12 cellular contexts compared by ENCODE assay signal in genomic region chr10:124618674-124619073, GRCh38.
DNase-seq lines count a peak whose midpoint lies in the region; ATAC-seq and TF ChIP-seq lines count a peak whose summit lies in the region.
"Had no signal": no experiment of that assay in that cellular context is flagged by ENCODE, and none has a peak within 500 bp of the region (broad histone marks: within the 10 kb centered on the region; RNA-seq: fewer than 3 reads in every experiment).

No MANE protein-coding gene starts in this region.

- H3K27me3 ChIP-seq in HL-60 (ENCODE audit: insufficient read depth, poor library complexity, severe bottlenecking): no peaks in the 10 kb centered on the region
- H3K27me3 ChIP-seq in naive thymus-derived CD4-positive, alpha-beta T cell (ENCODE audit: control insufficient read depth in 2 of 2, insufficient read depth in 2 of 2, low read length in 2 of 2): no peaks in the 10 kb centered on the region
- H3K27me3 ChIP-seq in upper lobe of right lung: no peaks in the 10 kb centered on the region
- H3K27me3 ChIP-seq: body of pancreas had no signal

- intact Hi-C loops in naive thymus-derived CD4-positive, alpha-beta T cell (cut with micrococcal nuclease): no loop called here
- intact Hi-C loops in upper lobe of right lung (cut with DNase I): no loop called here
- intact Hi-C loops in activated T-helper 2 cell treated with anti-CD3 and anti-CD28 coated beads, Interferon-gamma antibody, Interleukin-2, Interleukin-4, amounts not matched to agents 10 μg/mL and 5 μg/mL and 100 μg/mL, durations not matched to agents 14 hours and 24 hours and 36 hours (cut with micrococcal nuclease): no loop called here

- peak overlapping the region; percentile 70 for H3K4me3 Mint-ChIP-seq in central memory CD8-positive, alpha-beta T cell
- peak overlapping the region in 3 of 10 donors; percentile 27 to 54 (median 48) for H3K4me3 Mint-ChIP-seq in naive thymus-derived CD4-positive, alpha-beta T cell
- H3K4me3 Mint-ChIP-seq in activated T-helper 2 cell treated with anti-CD3 and anti-CD28 coated beads, Interferon-gamma antibody, Interleukin-2, Interleukin-4, amounts not matched to agents 10 μg/mL and 5 μg/mL and 100 μg/mL, durations not matched to agents 14 hours and 24 hours and 36 hours (ENCODE audit: low read depth): no peak overlapping the region
- H3K4me3 Mint-ChIP-seq: activated naive CD4-positive, alpha-beta T cell treated with anti-CD3 and anti-CD28 coated beads for 36 hours had no signal

- no peak for ATAC-seq in central memory CD8-positive, alpha-beta T cell (replicated peaks; ENCODE audit: extremely low read depth, poor library complexity, severe bottlenecking)
- ATAC-seq in naive thymus-derived CD4-positive, alpha-beta T cell: peak; percentile 2
- ATAC-seq in upper lobe of right lung: peak; percentile 3
- ATAC-seq in GM21390 (IDR thresholded peaks at IDR 0.05; ENCODE audit: unreplicated experiment): no peak

- H3K27ac ChIP-seq in HL-60 (replicated peaks) (peak overlapping the region; percentile 35), upper lobe of right lung (peak overlapping the region; percentile 55)
- H3K27ac ChIP-seq in naive thymus-derived CD4-positive, alpha-beta T cell (ENCODE audit: low read depth, low read length): no peak overlapping the region

- no peaks in the 10 kb centered on the region for H3K27me3 Mint-ChIP-seq in central memory CD8-positive, alpha-beta T cell
- H3K27me3 Mint-ChIP-seq in naive thymus-derived CD4-positive, alpha-beta T cell: no peaks in the 10 kb centered on the region
- H3K27me3 Mint-ChIP-seq in activated T-helper 2 cell treated with anti-CD3 and anti-CD28 coated beads, Interferon-gamma antibody, Interleukin-2, Interleukin-4, amounts not matched to agents 10 μg/mL and 5 μg/mL and 100 μg/mL, durations not matched to agents 14 hours and 24 hours and 36 hours (ENCODE audit: low read depth): peaks cover 8% of the 10 kb centered on the region

- no peaks in the 10 kb centered on the region for H3K9me3 ChIP-seq in naive thymus-derived CD4-positive, alpha-beta T cell (ENCODE audit: control insufficient read depth in 2 of 3, low read length in 3 of 3)
- H3K9me3 ChIP-seq in upper lobe of right lung: no peaks in the 10 kb centered on the region
- H3K9me3 ChIP-seq: body of pancreas had no signal

- CTCF ChIA-PET in naive thymus-derived CD4-positive, alpha-beta T cell (lab: Charles Lee): interaction anchor here (0.6 to 2.1 kb wide), 5 partner anchors 99 to 229 kb away, joined by 3 to 9 read pairs (median 4); no protein-coding TSS in a partner anchor

- DNase-seq in HL-60 (ENCODE audit: low read depth in 1 of 2, low spot score in 1 of 2) (no peak), upper lobe of right lung (no peak), DMS153 treated with DMSO at 0.1 percent for 48 hours (lab: John Stamatoyannopoulos, UW; ENCODE audit: unreplicated experiment) (no peak)
- no peak for DNase-seq in central memory CD8-positive, alpha-beta T cell (ENCODE audit: low spot score in 2 of 2)
- no peak for DNase-seq in naive thymus-derived CD4-positive, alpha-beta T cell
- DNase-seq in activated T-helper 2 cell treated with anti-CD3 and anti-CD28 coated beads, Interferon-gamma antibody, Interleukin-2, Interleukin-4, amounts not matched to agents 10 μg/mL and 5 μg/mL and 100 μg/mL, durations not matched to agents 14 hours and 24 hours and 36 hours (ENCODE audit: low spot score): no peak
- DNase-seq: activated CD8-positive, alpha-beta memory T cell treated with anti-CD3 and anti-CD28 coated beads, Interleukin-2, amount 50 U/mL, for 4 hours; activated naive CD4-positive, alpha-beta T cell treated with anti-CD3 and anti-CD28 coated beads for 36 hours; hippocampal formation; NCI-H1105 treated with DMSO at 0.1 percent for 48 hours had no signal

- H3K27ac Mint-ChIP-seq in central memory CD8-positive, alpha-beta T cell (ENCODE audit: low read depth): peak overlapping the region; percentile 46
- peak overlapping the region in 8 of 9 donors; percentile 40 to 82 (median 76) for H3K27ac Mint-ChIP-seq in naive thymus-derived CD4-positive, alpha-beta T cell
- no peak overlapping the region for H3K27ac Mint-ChIP-seq in activated T-helper 2 cell treated with anti-CD3 and anti-CD28 coated beads, Interferon-gamma antibody, Interleukin-2, Interleukin-4, amounts not matched to agents 10 μg/mL and 5 μg/mL and 100 μg/mL, durations not matched to agents 14 hours and 24 hours and 36 hours
- H3K27ac Mint-ChIP-seq: activated naive CD4-positive, alpha-beta T cell treated with anti-CD3 and anti-CD28 coated beads for 36 hours had no signal

- H3K4me1 ChIP-seq in naive thymus-derived CD4-positive, alpha-beta T cell (ENCODE audit: control insufficient read depth in 2 of 2, insufficient read depth in 2 of 2, low read length in 2 of 2): peaks cover 12 to 15% of the 10 kb centered on the region in 2 donors
- peaks cover 12% of the 10 kb centered on the region for H3K4me1 ChIP-seq in upper lobe of right lung
- H3K4me1 ChIP-seq: body of pancreas had no signal

- H3K36me3 ChIP-seq in naive thymus-derived CD4-positive, alpha-beta T cell (ENCODE audit: control insufficient read depth in 2 of 3, insufficient read depth in 3 of 3, low read length in 3 of 3): peaks cover 0 to 23% (median 0%) of the 10 kb centered on the region in 3 experiments
- H3K36me3 ChIP-seq in upper lobe of right lung: peaks cover 9% of the 10 kb centered on the region

- H3K36me3 Mint-ChIP-seq in central memory CD8-positive, alpha-beta T cell (ENCODE audit: insufficient read depth): peaks cover 36% of the 10 kb centered on the region
- H3K36me3 Mint-ChIP-seq in naive thymus-derived CD4-positive, alpha-beta T cell: peaks cover 0 to 13% (median 0%) of the 10 kb centered on the region in 5 donors
- H3K36me3 Mint-ChIP-seq in activated T-helper 2 cell treated with anti-CD3 and anti-CD28 coated beads, Interferon-gamma antibody, Interleukin-2, Interleukin-4, amounts not matched to agents 10 μg/mL and 5 μg/mL and 100 μg/mL, durations not matched to agents 14 hours and 24 hours and 36 hours (ENCODE audit: low read depth): peaks cover 21% of the 10 kb centered on the region

- TF ChIP-seq CTCF in HL-60 (IDR thresholded peaks at IDR 0.05; ENCODE audit: insufficient read depth, low read length) (no peak), upper lobe of right lung (IDR thresholded peaks at IDR 0.05) (no peak)

- H3K4me1 Mint-ChIP-seq in central memory CD8-positive, alpha-beta T cell: peaks cover 54% of the 10 kb centered on the region
- peaks cover 0 to 39% (median 26%) of the 10 kb centered on the region in 7 donors for H3K4me1 Mint-ChIP-seq in naive thymus-derived CD4-positive, alpha-beta T cell
- H3K4me1 Mint-ChIP-seq in activated T-helper 2 cell treated with anti-CD3 and anti-CD28 coated beads, Interferon-gamma antibody, Interleukin-2, Interleukin-4, amounts not matched to agents 10 μg/mL and 5 μg/mL and 100 μg/mL, durations not matched to agents 14 hours and 24 hours and 36 hours (ENCODE audit: low read depth): peaks cover 11% of the 10 kb centered on the region

- H3K4me3 ChIP-seq in HL-60 (replicated peaks; ENCODE audit: insufficient read depth, low read length) (no peak overlapping the region), upper lobe of right lung (no peak overlapping the region)
- no peak overlapping the region for H3K4me3 ChIP-seq in naive thymus-derived CD4-positive, alpha-beta T cell (ENCODE audit: low read length)
- H3K4me3 ChIP-seq: body of pancreas had no signal

- POLR2A ChIA-PET in naive thymus-derived CD4-positive, alpha-beta T cell (lab: Charles Lee): interaction anchor here (0.6 to 1.0 kb wide), 4 partner anchors 72 to 134 kb away, joined by 3 to 5 read pairs (median 4); no protein-coding TSS in a partner anchor

- H3K9me3 Mint-ChIP-seq in central memory CD8-positive, alpha-beta T cell: no peaks in the 10 kb centered on the region
- peaks cover 0 to 1% (median 0%) of the 10 kb centered on the region in 11 donors for H3K9me3 Mint-ChIP-seq in naive thymus-derived CD4-positive, alpha-beta T cell
- H3K9me3 Mint-ChIP-seq in activated T-helper 2 cell treated with anti-CD3 and anti-CD28 coated beads, Interferon-gamma antibody, Interleukin-2, Interleukin-4, amounts not matched to agents 10 μg/mL and 5 μg/mL and 100 μg/mL, durations not matched to agents 14 hours and 24 hours and 36 hours: no peaks in the 10 kb centered on the region
- H3K9me3 Mint-ChIP-seq: activated naive CD4-positive, alpha-beta T cell treated with anti-CD3 and anti-CD28 coated beads for 36 hours had no signal

Comparison
In these comparisons a context has a peak if more than half of its experiments do, and no peak if none do; other contexts are left out.
1. ATAC-seq: peak in naive thymus-derived CD4-positive, alpha-beta T cell (single experiment) and upper lobe of right lung (single experiment); none in central memory CD8-positive, alpha-beta T cell (single experiment) and GM21390 (single experiment).